In genomic region chr7:129375221-129375938, GRCh38 we compare ENCODE assay signal across 15 cellular contexts. TPM values are rescaled to one million over a fixed set of nuclear protein-coding genes. Genes with fewer than 3 reads are reported as not detected.
A peak's percentile ranks its signal among the peaks of the same experiment; 100 is the strongest.
DNase-seq lines count a peak whose midpoint lies in the region; ATAC-seq lines count a peak whose summit lies in the region.
"Had no signal": no experiment of that assay in that cellular context is flagged by ENCODE, and none has a peak within 500 bp of the region (broad histone marks: within the 10 kb centered on the region; RNA-seq: fewer than 3 reads in every experiment).

No MANE protein-coding gene starts in this region.

- DNase-seq in H7: peak; percentile 14
- DNase-seq in NT2/D1 (ENCODE audit: low read depth, low spot score): no peak
- peak; percentile 82 for DNase-seq in renal cortical epithelial cell (ENCODE audit: low read depth)
- no peak for DNase-seq in CD1c-positive myeloid dendritic cell (ENCODE audit: extremely low spot score)
- DNase-seq in HCEC 1CT: no peak
- DNase-seq: activated naive CD4-positive, alpha-beta T cell treated with anti-CD3 and anti-CD28 coated beads, Interleukin-2, amount 50 U/mL, for 16 hours; activated T-cell treated with anti-CD3 and anti-CD28 coated beads, Interleukin-2, amount 50 U/mL, for 1 hour; left ventricle myocardium inferior; NCI-H187; NCI-H446 treated with DMSO at 0.1 percent for 48 hours; stimulated activated CD4-positive, alpha-beta T cell treated with anti-CD3 and anti-CD28 coated beads, Interleukin-1b, Interleukin-23, amount 100 ng/mL, for 48 hours; stimulated activated naive CD8-positive, alpha-beta T cell treated with anti-CD3 and anti-CD28 coated beads, Interleukin-15, amount 100 ng/mL, for 72 hours had no signal

- H3K4me3 ChIP-seq in H7 (ENCODE audit: insufficient read depth, low read depth, low read length) (no peak overlapping the region), NT2/D1 (ENCODE audit: insufficient read length, low read depth) (no peak overlapping the region), iPS-20b (ENCODE audit: low read length) (peak overlapping the region; percentile 53)
- H3K4me3 ChIP-seq: ascending aorta, left ventricle myocardium inferior had no signal

- H3K9me3 ChIP-seq in NT2/D1 (ENCODE audit: insufficient read depth, low read length): no peaks in the 10 kb centered on the region
- H3K9me3 ChIP-seq in iPS-20b (ENCODE audit: insufficient read depth, low read depth, low read length): no peaks in the 10 kb centered on the region
- H3K9me3 ChIP-seq: ascending aorta, left ventricle myocardium inferior had no signal

- H3K4me1 ChIP-seq in NT2/D1 (ENCODE audit: insufficient read depth, insufficient read length): peaks cover 2% of the 10 kb centered on the region
- peaks cover 20% of the 10 kb centered on the region for H3K4me1 ChIP-seq in iPS-20b (ENCODE audit: insufficient read depth, low read length)
- H3K4me1 ChIP-seq: ascending aorta had no signal

- H3K27ac ChIP-seq in iPS-20b (ENCODE audit: low read length): peak overlapping the region; percentile 66
- H3K27ac ChIP-seq: ascending aorta, left ventricle myocardium inferior had no signal

- H3K36me3 ChIP-seq in H7 (replicated peaks; ENCODE audit: control insufficient read depth, insufficient read depth, low read length) (peaks cover 1% of the 10 kb centered on the region; the same call in 1 of the 2 replicates), NT2/D1 (ENCODE audit: insufficient read depth, insufficient read length, low read length) (no peaks in the 10 kb centered on the region), iPS-20b (ENCODE audit: insufficient read depth, low read depth, low read length) (no peaks in the 10 kb centered on the region)

- H3K27me3 ChIP-seq in H7 (ENCODE audit: control insufficient read depth, insufficient read depth, low read length): no peaks in the 10 kb centered on the region
- H3K27me3 ChIP-seq in NT2/D1 (ENCODE audit: insufficient read depth, insufficient read length): no peaks in the 10 kb centered on the region
- no peaks in the 10 kb centered on the region for H3K27me3 ChIP-seq in iPS-20b (ENCODE audit: insufficient read depth, low read length)
- H3K27me3 ChIP-seq: ascending aorta had no signal

- ATAC-seq in GM21717 (IDR thresholded peaks at IDR 0.05; ENCODE audit: unreplicated experiment): no peak
- ATAC-seq: stimulated activated naive CD8-positive, alpha-beta T cell treated with anti-CD3 and anti-CD28 coated beads, Interleukin-15, amount 100 ng/mL, for 72 hours had no signal

- H3K9ac ChIP-seq in NT2/D1 (ENCODE audit: insufficient read length, low read depth) (peak overlapping the region; percentile 45), iPS-20b (ENCODE audit: low read depth, low read length) (peak overlapping the region; percentile 54)

RNA-seq across cellular contexts. Expression of gene STRIP2, which starts 58.9 kb away (rescaled TPM):
- total RNA-seq in H7 (2014; rRNA removed; shearing (Covaris generic)): 3.8 and 5.1 TPM in 2 replicates
- total RNA-seq in renal cortical epithelial cell: 2.3 and 3.8 TPM in 2 replicates

Comparison
In these comparisons a context has a peak if more than half of its experiments do, and no peak if none do; other contexts are left out.
1. DNase-seq: peak in H7 (single experiment) and renal cortical epithelial cell (single experiment); none in NT2/D1 (single experiment), CD1c-positive myeloid dendritic cell (single experiment) and HCEC 1CT (single experiment).